In genomic region chr11:78100276-78101040, GRCh38 we compare ENCODE assay signal across 18 cellular contexts. TPM values are rescaled to one million over a fixed set of nuclear protein-coding genes. Genes with fewer than 3 reads are reported as not detected.
DNase-seq lines count a peak whose midpoint lies in the region; ATAC-seq and TF ChIP-seq lines count a peak whose summit lies in the region.
"Had no signal": no experiment of that assay in that cellular context is flagged by ENCODE, and none has a peak within 500 bp of the region (broad histone marks: within the 10 kb centered on the region; RNA-seq: fewer than 3 reads in every experiment).

No MANE protein-coding gene starts in this region.

- peaks cover 11 to 70% (median 32%) of the 10 kb centered on the region in 3 donors for H3K36me3 Mint-ChIP-seq in naive thymus-derived CD8-positive, alpha-beta T cell
- peaks cover 12% of the 10 kb centered on the region for H3K36me3 Mint-ChIP-seq in endothelial cell (ENCODE audit: low read depth, unreplicated experiment)

- DNase-seq in NCI-H1092 treated with DMSO at 0.1 percent for 48 hours (lab: John Stamatoyannopoulos, UW) (peak; percentile 98), NCI-H446 treated with DMSO at 0.1 percent for 48 hours (lab: John Stamatoyannopoulos, UW) (peak; percentile 90), dorsolateral prefrontal cortex (peak in 3 of 10 donors; percentile 38 to 65 (median 51)), left colon (no peak), endothelial cell (ENCODE audit: low spot score) (no peak), A172 (ENCODE audit: low spot score) (no peak)
- DNase-seq in naive thymus-derived CD8-positive, alpha-beta T cell, result no peak
- DNase-seq: activated CD4-positive, CD25-positive, alpha-beta regulatory T cell treated with anti-CD3 and anti-CD28 coated beads, Interleukin-2, amount 50 U/mL, for 72 hours; activated naive CD4-positive, alpha-beta T cell treated with Interleukin-2 at 50 U/mL for 16 hours; HFFc6; left cardiac atrium; spleen; stimulated activated naive B cell treated with anti-CD40 and anti-IgM and Interleukin-4, amounts not matched to agents 10 μg/mL and 1 μg/mL and 100 μg/mL, for 72 hours; T-helper 17 cell had no signal

- no peaks in the 10 kb centered on the region for H3K9me3 Mint-ChIP-seq in naive thymus-derived CD8-positive, alpha-beta T cell
- H3K9me3 Mint-ChIP-seq in endothelial cell (ENCODE audit: unreplicated experiment), result no peaks in the 10 kb centered on the region
- H3K9me3 Mint-ChIP-seq: HFFc6; stimulated activated naive B cell treated with anti-CD40 and anti-IgM and Interleukin-4, amounts not matched to agents 10 μg/mL and 1 μg/mL and 100 μg/mL, for 72 hours had no signal

- no peaks in the 10 kb centered on the region for H3K4me1 Mint-ChIP-seq in naive thymus-derived CD8-positive, alpha-beta T cell
- H3K4me1 Mint-ChIP-seq in endothelial cell (ENCODE audit: unreplicated experiment), result no peaks in the 10 kb centered on the region
- H3K4me1 Mint-ChIP-seq: stimulated activated naive B cell treated with anti-CD40 and anti-IgM and Interleukin-4, amounts not matched to agents 10 μg/mL and 1 μg/mL and 100 μg/mL, for 72 hours had no signal

- H3K27me3 ChIP-seq in dorsolateral prefrontal cortex, result no peaks in the 10 kb centered on the region
- H3K27me3 ChIP-seq: spleen had no signal

- ATAC-seq in naive thymus-derived CD8-positive, alpha-beta T cell, result no peak
- ATAC-seq in left colon, result no peak
- ATAC-seq: K562; left cardiac atrium; stimulated activated naive B cell treated with anti-CD40 and anti-IgM and Interleukin-4, amounts not matched to agents 10 μg/mL and 1 μg/mL and 100 μg/mL, for 72 hours; T-helper 17 cell had no signal

- POLR2A ChIA-PET in naive thymus-derived CD8-positive, alpha-beta T cell (lab: Charles Lee), result no interaction called here

- intact Hi-C loops in dorsolateral prefrontal cortex (cut with DNase I), result no loop called here
- intact Hi-C loops in left colon (cut with DNase I, micrococcal nuclease), result no loop called here

- TF ChIP-seq CTCF in 22Rv1 (IDR thresholded peaks at IDR 0.05) (no peak), dorsolateral prefrontal cortex (IDR thresholded peaks at IDR 0.05 in 54 of 56, conservative IDR thresholded peaks at IDR 0.05 in 2 of 56; ENCODE audit: low read depth in 1 of 56, partially characterized antibody in 56 of 56) (no peak), endothelial cell (IDR thresholded peaks at IDR 0.05; ENCODE audit: unreplicated experiment) (no peak)

- H3K27ac ChIP-seq in 22Rv1, result peak overlapping the region; percentile 83
- H3K27ac ChIP-seq in dorsolateral prefrontal cortex, result peak overlapping the region in 50 of 59 donors; percentile 10 to 90 (median 57)
- H3K27ac ChIP-seq: parathyroid adenoma, spleen had no signal

- H3K27me3 Mint-ChIP-seq in naive thymus-derived CD8-positive, alpha-beta T cell, result no peaks in the 10 kb centered on the region
- peaks cover 3% of the 10 kb centered on the region for H3K27me3 Mint-ChIP-seq in endothelial cell (ENCODE audit: unreplicated experiment)
- H3K27me3 Mint-ChIP-seq: stimulated activated naive B cell treated with anti-CD40 and anti-IgM and Interleukin-4, amounts not matched to agents 10 μg/mL and 1 μg/mL and 100 μg/mL, for 72 hours; T-helper 17 cell had no signal

- H3K4me3 ChIP-seq in dorsolateral prefrontal cortex, result no peak overlapping the region
- H3K4me3 ChIP-seq: K562, spleen had no signal

- H3K27ac Mint-ChIP-seq in naive thymus-derived CD8-positive, alpha-beta T cell, result peak overlapping the region in 2 of 10 donors; percentile 11 to 52
- H3K27ac Mint-ChIP-seq in endothelial cell (ENCODE audit: unreplicated experiment), result no peak overlapping the region
- H3K27ac Mint-ChIP-seq: stimulated activated naive B cell treated with anti-CD40 and anti-IgM and Interleukin-4, amounts not matched to agents 10 μg/mL and 1 μg/mL and 100 μg/mL, for 72 hours; T-helper 17 cell had no signal

- no peak overlapping the region for H3K4me3 Mint-ChIP-seq in naive thymus-derived CD8-positive, alpha-beta T cell
- H3K4me3 Mint-ChIP-seq in endothelial cell (ENCODE audit: unreplicated experiment), result no peak overlapping the region
- H3K4me3 Mint-ChIP-seq: HFFc6; stimulated activated naive B cell treated with anti-CD40 and anti-IgM and Interleukin-4, amounts not matched to agents 10 μg/mL and 1 μg/mL and 100 μg/mL, for 72 hours; T-helper 17 cell had no signal

RNA-seq across cellular contexts. Expression of gene NDUFC2, which starts 20.8 kb away (rescaled TPM):
- total RNA-seq in dorsolateral prefrontal cortex (100 to 1,000 TPM in 119 of 120 experiments, 10 to 100 TPM in 1; 96.0 to 258 (median 182) TPM), left colon (100 to 1,000 TPM; 208 to 225 TPM), endothelial cell (ENCODE audit: unreplicated experiment) (203 TPM)
- 10 to 100 TPM; 71.4 to 77.7 TPM for total RNA-seq in naive thymus-derived CD8-positive, alpha-beta T cell
- 100 to 1,000 TPM; 158 to 206 (median 163) TPM for polyA plus RNA-seq in naive thymus-derived CD8-positive, alpha-beta T cell
- 174 and 231 TPM in 2 replicates for total RNA-seq in A172 (2014; rRNA removed; shearing (Covaris generic))

RNA-seq across cellular contexts. Expression of gene THRSP, which starts 36.8 kb away (rescaled TPM):
- total RNA-seq in dorsolateral prefrontal cortex (under 1 TPM in 3 of 120 experiments, not detected in 117; 0.40 to 0.56 (median 0.46) TPM), left colon (under 1 TPM in 1 of 2 donors, not detected in 1; 0.22 TPM), endothelial cell (ENCODE audit: unreplicated experiment) (not detected)
- not detected for total RNA-seq in naive thymus-derived CD8-positive, alpha-beta T cell
- polyA plus RNA-seq in naive thymus-derived CD8-positive, alpha-beta T cell, result not detected
- not detected in 2 replicates for total RNA-seq in A172 (2014; rRNA removed; shearing (Covaris generic))
- total RNA-seq: HFFc6, spleen, T-helper 17 cell, ureter had no signal

RNA-seq across cellular contexts. Expression of gene ALG8, which starts 39.0 kb away (rescaled TPM):
- total RNA-seq in dorsolateral prefrontal cortex (10 to 100 TPM; 22.3 to 55.7 (median 33.7) TPM), left colon (10 to 100 TPM; 22.1 to 29.0 TPM), endothelial cell (ENCODE audit: unreplicated experiment) (31.4 TPM)
- 10 to 100 TPM; 37.4 to 40.3 TPM for total RNA-seq in naive thymus-derived CD8-positive, alpha-beta T cell
- 10 to 100 TPM; 54.6 to 65.0 (median 64.4) TPM for polyA plus RNA-seq in naive thymus-derived CD8-positive, alpha-beta T cell
- total RNA-seq in A172 (2014; rRNA removed; shearing (Covaris generic)), result 82.7 and 164 TPM in 2 replicates

Comparison
In these comparisons a context has a peak if more than half of its experiments do, and no peak if none do; other contexts are left out.
1. DNase-seq: peak in NCI-H1092 treated with DMSO at 0.1 percent for 48 hours (single experiment) and NCI-H446 treated with DMSO at 0.1 percent for 48 hours (single experiment); none in naive thymus-derived CD8-positive, alpha-beta T cell (0 of 10), left colon (0 of 2), endothelial cell (single experiment) and A172 (single experiment).